Comparison of ENCODE assay signal across 13 cellular contexts in the genomic region with DNA sequence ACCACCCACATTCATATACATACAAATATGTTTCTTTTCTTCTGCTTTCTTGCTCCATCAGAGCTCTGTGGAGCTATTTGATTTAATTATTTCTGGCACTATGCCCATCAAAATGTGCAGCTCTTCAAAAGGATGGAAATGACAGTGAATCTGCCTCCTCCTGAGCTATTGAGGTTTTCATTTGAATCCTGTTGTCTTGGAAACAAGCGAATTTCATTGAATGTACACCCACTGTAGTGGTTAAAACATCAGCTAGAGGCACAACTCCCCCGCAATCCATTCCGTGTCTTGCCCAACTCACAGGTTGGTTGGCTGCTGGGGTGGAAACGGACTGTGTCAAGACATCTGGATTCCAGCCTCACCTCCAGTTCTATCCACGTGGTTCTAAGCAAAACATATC.
"Had no signal": no experiment of that assay in that cellular context is flagged by ENCODE, and none has a peak within 500 bp of the region (broad histone marks: within the 10 kb centered on the region; RNA-seq: fewer than 3 reads in every experiment).

No MANE protein-coding gene starts in this region.

- DNase-seq: activated B cell treated with CpG ODN at 0.5 μM for 24 hours; activated CD4-positive, alpha-beta memory T cell treated with anti-CD3 and anti-CD28 coated beads for 36 hours; activated CD4-positive, alpha-beta T cell treated with anti-CD3 and anti-CD28 coated beads for 4 hours; activated naive CD4-positive, alpha-beta T cell; activated T-cell treated with anti-CD3 and anti-CD28 coated beads for 4 hours; foreskin melanocyte; glutamatergic neuron; kidney; left lung; stimulated activated CD4-positive, alpha-beta T cell treated with anti-CD3 and anti-CD28 coated beads, Interleukin-2, amount 100 ng/mL, for 24 hours had no signal

- ATAC-seq: left lung had no signal

- H3K4me1 ChIP-seq: left lung had no signal

- H3K36me3 ChIP-seq: left lung, right atrium auricular region, suprapubic skin had no signal

- H3K27me3 ChIP-seq: left lung, right atrium auricular region, suprapubic skin had no signal

- FAIRE-seq: kidney had no signal

- H3K27ac ChIP-seq: coronary artery, left lung, right atrium auricular region, suprapubic skin had no signal

- H3K9me3 ChIP-seq: left lung, right atrium auricular region, suprapubic skin had no signal

- H3K4me3 ChIP-seq: coronary artery, left lung, right atrium auricular region, suprapubic skin had no signal
